17 cellular contexts compared by ENCODE assay signal in genomic region chr6:97189767-97190166, GRCh38.
A peak's percentile ranks its signal among the peaks of the same experiment; 100 is the strongest.
DNase-seq lines count a peak whose midpoint lies in the region; ATAC-seq and TF ChIP-seq lines count a peak whose summit lies in the region.
"Had no signal": no experiment of that assay in that cellular context is flagged by ENCODE, and none has a peak within 500 bp of the region (broad histone marks: within the 10 kb centered on the region; RNA-seq: fewer than 3 reads in every experiment).

No MANE protein-coding gene starts in this region.

- no peaks in the 10 kb centered on the region for H3K36me3 ChIP-seq in smooth muscle cell (ENCODE audit: low read depth)
- H3K36me3 ChIP-seq: pancreas had no signal

- 89% methylated on average over 1 of the region's 1 CpG for WGBS in smooth muscle cell (ENCODE audit: low lambda C conversion rate)

- no peak overlapping the region for H3K9ac ChIP-seq in smooth muscle cell (ENCODE audit: low read depth)
- H3K9ac ChIP-seq: BLaER1 treated with 17β-estradiol and CSF1 and Interleukin-3, amounts not matched to agents 10 nM and 100 nM had no signal

- no peak for ATAC-seq in GM21515 (IDR thresholded peaks at IDR 0.05; ENCODE audit: unreplicated experiment)
- ATAC-seq: activated CD8-positive, alpha-beta T cell treated with anti-CD3 and anti-CD28 coated beads for 36 hours; activated T-cell treated with anti-CD3 and anti-CD28 coated beads, Interleukin-2, amount 50 U/mL, for 4 hours; effector memory CD8-positive, alpha-beta T cell; pancreas; T-cell had no signal

- H3F3A ChIP-seq in smooth muscle cell (ENCODE audit: low read depth): no peaks in the 10 kb centered on the region

- no peaks in the 10 kb centered on the region for H3K79me2 ChIP-seq in smooth muscle cell (ENCODE audit: low read depth)

- H3K27me3 ChIP-seq in smooth muscle cell (ENCODE audit: low read depth): no peaks in the 10 kb centered on the region
- H3K27me3 ChIP-seq: BLaER1 treated with 17β-estradiol and CSF1 and Interleukin-3, amounts not matched to agents 10 nM and 100 nM; pancreas; suprapubic skin had no signal

- no peaks in the 10 kb centered on the region for H3K9me3 ChIP-seq in smooth muscle cell (replicated peaks; ENCODE audit: low read depth)
- H3K9me3 ChIP-seq: BLaER1 treated with 17β-estradiol and CSF1 and Interleukin-3, amounts not matched to agents 10 nM and 100 nM; pancreas; suprapubic skin had no signal

- peak overlapping the region; percentile 49 for H3K27ac ChIP-seq in smooth muscle cell (ENCODE audit: low read depth)
- H3K27ac ChIP-seq: BLaER1 treated with 17β-estradiol and CSF1 and Interleukin-3, amounts not matched to agents 10 nM and 100 nM; pancreas; suprapubic skin had no signal

- no peak for TF ChIP-seq CTCF in smooth muscle cell (IDR thresholded peaks at IDR 0.05; ENCODE audit: borderline replicate concordance, insufficient read depth, poor library complexity, severe bottlenecking)

- H4K20me1 ChIP-seq in smooth muscle cell (ENCODE audit: low read depth): no peaks in the 10 kb centered on the region
- H4K20me1 ChIP-seq: BLaER1 treated with 17β-estradiol and CSF1 and Interleukin-3, amounts not matched to agents 10 nM and 100 nM had no signal

- H2AFZ ChIP-seq in smooth muscle cell (ENCODE audit: low read depth): no peak overlapping the region

- DNase-seq in GM04503 (ENCODE audit: low read depth) (peak; percentile 34), amniotic stem cell (lab: John Stamatoyannopoulos, UW) (peak; percentile 3), fibroblast of peridontal ligament (ENCODE audit: extremely low read depth) (peak; percentile 52), smooth muscle cell (lab: John Stamatoyannopoulos, UW; ENCODE audit: unreplicated experiment) (no peak), globus pallidus (ENCODE audit: low spot score) (no peak)
- DNase-seq in effector CD4-positive, alpha-beta T cell: no peak
- DNase-seq: activated CD8-positive, alpha-beta T cell treated with anti-CD3 and anti-CD28 coated beads for 36 hours; activated T-cell treated with anti-CD3 and anti-CD28 coated beads, Interleukin-2, amount 50 U/mL, for 4 hours; central memory CD4-positive, alpha-beta T cell; effector memory CD8-positive, alpha-beta T cell; NK-92 treated with Interleukin-12 subunit alpha and Interleukin-12 subunit beta, amount 100 ng/mL, for 24 hours; pancreas; stimulated activated CD4-positive, alpha-beta T cell treated with anti-CD3 and anti-CD28 coated beads, Interleukin-4, amount 100 ng/mL, for 24 hours; T-cell had no signal

- peaks cover 9% of the 10 kb centered on the region for H3K4me1 ChIP-seq in smooth muscle cell (ENCODE audit: low read depth)
- H3K4me1 ChIP-seq: pancreas, suprapubic skin had no signal

- H3K4me2 ChIP-seq in smooth muscle cell: peak overlapping the region; percentile 68
- H3K4me2 ChIP-seq: BLaER1 treated with 17β-estradiol and CSF1 and Interleukin-3, amounts not matched to agents 10 nM and 100 nM had no signal

- no peak overlapping the region for H3K4me3 ChIP-seq in smooth muscle cell
- H3K4me3 ChIP-seq: BLaER1 treated with 17β-estradiol and CSF1 and Interleukin-3, amounts not matched to agents 10 nM and 100 nM; pancreas; suprapubic skin had no signal

Comparison
In these comparisons a context has a peak if more than half of its experiments do, and no peak if none do; other contexts are left out.
1. DNase-seq: peak in GM04503 (single experiment), amniotic stem cell (single experiment) and fibroblast of peridontal ligament (single experiment); none in smooth muscle cell (single experiment), effector CD4-positive, alpha-beta T cell (single experiment) and globus pallidus (single experiment).